In the genomic region with DNA sequence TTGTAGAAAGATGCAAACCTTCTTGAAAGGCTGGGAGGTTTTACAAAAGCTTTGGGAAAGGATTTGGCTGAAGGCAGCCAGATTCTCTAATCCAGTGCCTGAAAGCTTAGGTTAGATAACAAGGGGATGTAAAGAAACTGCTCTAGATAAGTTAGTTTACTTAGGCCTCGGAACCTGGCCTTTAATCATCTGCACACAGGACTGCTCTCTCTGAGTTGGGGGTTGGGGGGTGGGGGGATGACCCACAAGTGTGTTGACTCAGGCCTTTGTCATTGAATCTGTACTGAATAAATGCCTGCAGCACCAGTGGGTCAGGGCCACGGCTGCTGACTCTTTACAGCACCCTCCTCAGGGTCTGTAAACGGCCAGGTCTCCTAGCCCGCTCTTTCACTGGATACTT, we compare ENCODE assay signal across 3 cellular contexts. TPM values are rescaled to one million over a fixed set of nuclear protein-coding genes. Genes with fewer than 3 reads are reported as not detected.
"Had no signal": no experiment of that assay in that cellular context is flagged by ENCODE, and none has a peak within 500 bp of the region (broad histone marks: within the 10 kb centered on the region; RNA-seq: fewer than 3 reads in every experiment).

No MANE protein-coding gene starts in this region.

RNA-seq across cellular contexts. Expression of gene MYO3B, which starts 58.6 kb away (rescaled TPM):
- total RNA-seq: ascending aorta, cardiac muscle cell, chondrocyte had no signal
- polyA plus RNA-seq: cardiac muscle cell had no signal
